32 cellular contexts compared by ENCODE assay signal in the genomic region with DNA sequence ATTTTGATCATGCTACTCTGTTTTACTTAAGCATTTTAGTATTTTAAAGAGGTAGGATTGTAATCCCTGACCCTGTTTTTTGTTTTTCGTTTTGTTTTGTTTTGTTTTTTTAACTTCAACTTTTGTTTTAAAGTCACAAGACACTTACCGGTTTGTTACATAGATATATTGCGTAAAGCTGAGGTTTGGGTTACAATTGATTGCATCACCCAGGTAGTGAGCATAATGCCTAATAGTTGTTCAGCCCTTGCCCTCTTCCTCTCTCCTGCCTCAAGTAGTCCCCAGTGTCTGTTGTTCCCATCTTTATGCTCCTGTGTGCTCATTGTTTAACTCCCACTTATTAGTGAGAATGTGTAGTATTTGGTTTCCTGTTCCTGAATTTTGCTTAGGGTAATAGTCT.
DNase-seq lines count a peak whose midpoint lies in the region; ATAC-seq and TF ChIP-seq lines count a peak whose summit lies in the region.
"Had no signal": no experiment of that assay in that cellular context is flagged by ENCODE, and none has a peak within 500 bp of the region (broad histone marks: within the 10 kb centered on the region; RNA-seq: fewer than 3 reads in every experiment).

No MANE protein-coding gene starts in this region.

- H3K79me2 ChIP-seq in mesendoderm (ENCODE audit: control insufficient read depth, insufficient read depth, low read length) = no peaks in the 10 kb centered on the region

- no peak overlapping the region for H3K4ac ChIP-seq in mesendoderm (ENCODE audit: low read depth, low read length)

- H3K18ac ChIP-seq in mesendoderm (ENCODE audit: low read length) = no peak overlapping the region

- no peak overlapping the region for H3K23ac ChIP-seq in mesendoderm (ENCODE audit: low read length)

- no peak overlapping the region for H2BK15ac ChIP-seq in mesendoderm (replicated peaks; ENCODE audit: low read depth)

- no peak for TF ChIP-seq CTCF in brain microvascular endothelial cell (IDR thresholded peaks at IDR 0.05; ENCODE audit: low read depth, low read length, missing control alignments)

- H4K8ac ChIP-seq in mesendoderm (ENCODE audit: low read depth, low read length) = no peak overlapping the region

- in situ Hi-C loops in brain microvascular endothelial cell (cut with HindIII; ENCODE audit: low pct_ligation_motif_present, low sequenced_read_pairs) = no loop called here

- WGBS in mesendoderm (ENCODE audit: extremely low coverage, insufficient coverage, low lambda C conversion rate) = no CpG with 5 or more reads among the region's 3 CpGs

- H2BK120ac ChIP-seq in mesendoderm (ENCODE audit: low read depth, low read length) = no peak overlapping the region

- H3K27me3 ChIP-seq in adipocyte (replicated peaks; ENCODE audit: control insufficient read depth, insufficient read depth, low read length) (no peaks in the 10 kb centered on the region), mesendoderm (ENCODE audit: insufficient read depth, low read length, poor library complexity) (no peaks in the 10 kb centered on the region), brain microvascular endothelial cell (replicated peaks) (no peaks in the 10 kb centered on the region)
- H3K27me3 ChIP-seq: left lung, neural progenitor cell, pancreas, suprapubic skin, upper lobe of right lung had no signal

- H3K4me1 ChIP-seq in adipocyte (ENCODE audit: control insufficient read depth, insufficient read depth, low read length) (no peaks in the 10 kb centered on the region), mesendoderm (ENCODE audit: control insufficient read depth, low read depth, low read length) (no peaks in the 10 kb centered on the region)
- H3K4me1 ChIP-seq: left lung, neural progenitor cell, pancreas, suprapubic skin, upper lobe of right lung had no signal

- no peak overlapping the region for H3K56ac ChIP-seq in mesendoderm (ENCODE audit: low read length)

- H2BK5ac ChIP-seq in mesendoderm (ENCODE audit: low read length) = no peak overlapping the region

- H2AK5ac ChIP-seq in mesendoderm (ENCODE audit: low read length) = no peak overlapping the region

- H3K9ac ChIP-seq in adipocyte (ENCODE audit: low read length) (no peak overlapping the region), mesendoderm (ENCODE audit: low read length) (no peak overlapping the region)
- H3K9ac ChIP-seq: neural progenitor cell had no signal

- DNase-seq in DMS53 treated with DMSO at 0.1 percent for 48 hours (lab: John Stamatoyannopoulos, UW; ENCODE audit: unreplicated experiment) (peak; percentile 10), DMS53 (lab: John Stamatoyannopoulos, UW) (no peak), MV-4-11 (lab: John Stamatoyannopoulos, UW) (peak; percentile 18), adipocyte (ENCODE audit: low read depth) (peak; percentile 4), mesendoderm (peak; percentile 3), NCI-H1105 treated with DMSO at 0.1 percent for 48 hours (lab: John Stamatoyannopoulos, UW) (no peak), brain microvascular endothelial cell (no peak)
- DNase-seq: activated CD4-positive, alpha-beta T cell treated with anti-CD3 and anti-CD28 coated beads for 48 hours; amygdala; C1 segment of cervical spinal cord; COR-L47; HFFc6; islet precursor cell; Karpas-422; left lung; mesenchymal stem cell; NCI-H1092; NCI-H187 treated with DMSO at 0.1 percent for 48 hours; NCI-H524 treated with DMSO at 0.1 percent for 48 hours; NK-92 treated with Interleukin-12 subunit alpha and Interleukin-12 subunit beta, amount 100 ng/mL, for 24 hours; pancreas; PC-3; retina; small intestine; stimulated activated naive CD4-positive, alpha-beta T cell; upper lobe of right lung had no signal

- no peak overlapping the region for H3K4me2 ChIP-seq in mesendoderm (ENCODE audit: low read length)
- H3K4me2 ChIP-seq: neural progenitor cell had no signal

- H3K27ac ChIP-seq in mesendoderm (ENCODE audit: low read depth, low read length) (no peak overlapping the region), brain microvascular endothelial cell (no peak overlapping the region)
- H3K27ac ChIP-seq: 22Rv1, left lung, neural progenitor cell, pancreas, suprapubic skin, upper lobe of right lung had no signal

- H3K4me3 ChIP-seq in adipocyte (ENCODE audit: low read length) (no peak overlapping the region), mesendoderm (ENCODE audit: low read length) (no peak overlapping the region), brain microvascular endothelial cell (ENCODE audit: low read depth, low read length) (no peak overlapping the region)
- H3K4me3 ChIP-seq: left lung, neural progenitor cell, pancreas, suprapubic skin, upper lobe of right lung had no signal

- no peak overlapping the region for H4K5ac ChIP-seq in mesendoderm (ENCODE audit: low read length)

- no peaks in the 10 kb centered on the region for H3K9me3 ChIP-seq in adipocyte (ENCODE audit: control insufficient read depth, low read length)
- H3K9me3 ChIP-seq: left lung, pancreas, suprapubic skin, upper lobe of right lung had no signal

- ATAC-seq in GM19023 (IDR thresholded peaks at IDR 0.05; ENCODE audit: unreplicated experiment) = no peak
- ATAC-seq: left lung, pancreas, PC-3, Right ventricle myocardium inferior, SK-N-SH treated with all-trans-retinoic acid at 6 μM for 48 hours, upper lobe of right lung had no signal

- H3K36me3 ChIP-seq in adipocyte (ENCODE audit: control insufficient read depth, insufficient read depth, low read length, severe bottlenecking) (no peaks in the 10 kb centered on the region), mesendoderm (ENCODE audit: control insufficient read depth, insufficient read depth, low read length) (no peaks in the 10 kb centered on the region), brain microvascular endothelial cell (replicated peaks) (no peaks in the 10 kb centered on the region)
- H3K36me3 ChIP-seq: left lung, neural progenitor cell, pancreas, suprapubic skin, upper lobe of right lung had no signal

- no peaks in the 10 kb centered on the region for H3K79me1 ChIP-seq in mesendoderm (ENCODE audit: low read length)

Comparison
In these comparisons a context has a peak if more than half of its experiments do, and no peak if none do; other contexts are left out.
1. DNase-seq: peak in DMS53 treated with DMSO at 0.1 percent for 48 hours (single experiment), MV-4-11 (single experiment), adipocyte (single experiment) and mesendoderm (single experiment); none in DMS53 (single experiment), NCI-H1105 treated with DMSO at 0.1 percent for 48 hours (single experiment) and brain microvascular endothelial cell (single experiment).